ENCODE assay signal across 1 cellular context in the genomic region with DNA sequence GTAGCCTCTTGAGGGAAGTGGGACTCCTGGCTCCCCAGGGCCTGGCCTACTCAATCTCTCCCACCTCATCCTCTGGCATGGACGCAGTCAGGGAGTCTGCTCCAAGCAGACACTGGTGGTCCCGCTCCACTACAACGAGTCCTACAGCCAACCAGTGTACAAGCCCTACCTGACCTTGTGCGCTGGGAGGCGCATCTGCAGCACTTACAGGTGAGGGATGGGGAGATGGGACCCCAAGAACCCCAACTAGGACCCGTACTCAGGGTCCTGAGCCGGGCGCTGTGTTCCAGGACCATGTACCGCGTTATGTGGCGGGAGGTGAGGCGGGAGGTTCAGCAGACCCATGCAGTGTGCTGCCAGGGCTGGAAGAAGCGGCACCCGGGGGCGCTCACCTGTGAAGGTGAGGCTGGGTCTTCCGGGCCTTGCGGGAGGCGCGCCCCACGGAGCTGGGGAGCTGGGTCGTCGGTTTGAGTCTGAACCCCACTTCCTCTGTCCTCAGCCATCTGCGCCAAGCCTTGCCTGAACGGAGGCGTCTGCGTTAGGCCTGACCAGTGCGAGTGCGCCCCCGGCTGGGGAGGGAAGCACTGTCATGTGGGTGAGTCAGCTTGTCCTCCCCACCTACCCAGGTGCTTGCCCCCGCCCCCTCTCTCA.
TF ChIP-seq lines count a peak whose summit lies in the region.

No MANE protein-coding gene starts in this region.

TF ChIP-seq in IMR-90, 13 proteins besides CTCF, POLR2A, EP300 and RAD21:
- TF ChIP-seq CEBPB (IDR thresholded peaks at IDR 0.05; ENCODE audit: low read depth, low read length) (no peak), MAFK (IDR thresholded peaks at IDR 0.05; ENCODE audit: low read depth, low read length) (no peak)
TF ChIP-seq in IMR-90: peak in this region for 0.
